In genomic region chr1:21937372-21938121, GRCh38 we compare ENCODE assay signal across 8 cellular contexts. TPM values are rescaled to one million over a fixed set of nuclear protein-coding genes. Genes with fewer than 3 reads are reported as not detected.
DNase-seq lines count a peak whose midpoint lies in the region; ATAC-seq and TF ChIP-seq lines count a peak whose summit lies in the region.

No MANE protein-coding gene starts in this region.

- H3F3A ChIP-seq in PC-9 (ENCODE audit: insufficient read depth, low read depth), result peaks cover 10% of the 10 kb centered on the region

- H3K9me3 ChIP-seq in PC-9 (ENCODE audit: insufficient read depth, low read depth) (no peaks in the 10 kb centered on the region), muscle layer of colon (ENCODE audit: low read length) (no peaks in the 10 kb centered on the region)

- H4K20me1 ChIP-seq in PC-9 (ENCODE audit: insufficient read depth), result no peaks in the 10 kb centered on the region

- H3K4me3 ChIP-seq in PC-9 (peak overlapping the region; percentile 46; the same call in 1 of the 2 replicates), muscle layer of colon (ENCODE audit: low read depth in 1 of 2, low read length in 2 of 2) (peak overlapping the region; percentile 41 to 45)

- BruUV-seq in PC-9 (replicated peaks; lab: Mats Ljungman, UMichigan), result TSS peak; percentile 40

- no peak for TF ChIP-seq CTCF in PC-9 (conservative IDR thresholded peaks at IDR 0.05)

- H3K9me2 ChIP-seq in PC-9 (ENCODE audit: insufficient read depth), result no peaks in the 10 kb centered on the region

- peak; percentile 72 for ATAC-seq in HG03354 (IDR thresholded peaks at IDR 0.05; ENCODE audit: poor library complexity, severe bottlenecking, unreplicated experiment)

- 0 out of 2 replicates have a peak overlapping the region, but pooled peaks have one; percentile 52 for H2AFZ ChIP-seq in PC-9

- no peak overlapping the region for H3K27ac ChIP-seq in PC-9
- peak overlapping the region; percentile 83 for H3K27ac ChIP-seq in muscle layer of colon (ENCODE audit: low read depth, low read length)

- POLR2A ChIA-PET in PC-9 (lab: Charles Lee; ENCODE audit: unreplicated experiment), result interaction anchor here (0.6 kb wide), 1 partner anchor 102 kb away, joined by 4 read pairs; no protein-coding TSS in a partner anchor

- H3K4me2 ChIP-seq in PC-9, result peak overlapping the region; percentile 70

- DNase-seq in ELR (ENCODE audit: low read depth) (peak; percentile 82), PC-9 (peak in 1 of 2 experiments; percentile 74), fibroblast of gingiva (ENCODE audit: low read depth) (peak; percentile 69), cerebellar nuclear complex (lab: John Stamatoyannopoulos, UW) (no peak)
- DNase-seq in activated T-helper 1 cell treated with anti-CD3 and anti-CD28 coated beads, Interleukin-2, amount 50 U/mL, for 16 hours (ENCODE audit: low read depth in 1 of 2, low spot score in 1 of 2), result peak; percentile 34 to 57
- peak; percentile 27 to 35 for DNase-seq in stimulated activated CD8-positive, alpha-beta memory T cell treated with anti-CD3 and anti-CD28 coated beads, Interleukin-4, amount 100 ng/mL, for 1 hour (ENCODE audit: low read depth in 2 of 2, low spot score in 1 of 2)

- H3K27me3 ChIP-seq in PC-9 (ENCODE audit: insufficient read depth, low read depth), result no peaks in the 10 kb centered on the region
- H3K27me3 ChIP-seq in muscle layer of colon (ENCODE audit: control insufficient read depth in 1 of 2, insufficient read depth in 2 of 2, low read length in 2 of 2), result no peaks in the 10 kb centered on the region

- H3K4me1 ChIP-seq in PC-9 (replicated peaks; ENCODE audit: insufficient read depth), result peaks cover 45% of the 10 kb centered on the region
- H3K4me1 ChIP-seq in muscle layer of colon (ENCODE audit: insufficient read depth, low read length), result peaks cover 61% of the 10 kb centered on the region

- H3K36me3 ChIP-seq in PC-9 (ENCODE audit: low read depth), result no peaks in the 10 kb centered on the region
- H3K36me3 ChIP-seq in muscle layer of colon (ENCODE audit: insufficient read depth, low read length), result no peaks in the 10 kb centered on the region

- peak overlapping the region; percentile 5 for H3K9ac ChIP-seq in muscle layer of colon (ENCODE audit: low read length)

- CTCF ChIA-PET in PC-9 (lab: Charles Lee), result no interaction called here

- peaks cover 27% of the 10 kb centered on the region for H3K79me2 ChIP-seq in PC-9 (ENCODE audit: low read depth)

- intact Hi-C loops in PC-9 (cut with micrococcal nuclease; ENCODE audit: unreplicated experiment), result loop anchor here (1.0 to 10.0 kb wide), 3 partner anchors 15 to 153 kb away; partner anchors contain the start of gene USP48

RNA-seq across cellular contexts. Expression of gene HSPG2, which starts 0.4 kb away (rescaled TPM):
- 126 and 157 TPM in 2 replicates for total RNA-seq in PC-9 (2021)

RNA-seq across cellular contexts. Expression of gene CELA3B, which starts 39.3 kb away (rescaled TPM):
- not detected in 2 replicates for total RNA-seq in PC-9 (2021)

Comparison
In these comparisons a context has a peak if more than half of its experiments do, and no peak if none do; other contexts are left out.
1. DNase-seq: peak in ELR (single experiment), activated T-helper 1 cell treated with anti-CD3 and anti-CD28 coated beads, Interleukin-2, amount 50 U/mL, for 16 hours (2 of 2), fibroblast of gingiva (single experiment) and stimulated activated CD8-positive, alpha-beta memory T cell treated with anti-CD3 and anti-CD28 coated beads, Interleukin-4, amount 100 ng/mL, for 1 hour (2 of 2); none in cerebellar nuclear complex (0 of 2).